ENCODE assay signal across 21 cellular contexts in genomic region chr20:45828589-45828988, GRCh38. TPM values are rescaled to one million over a fixed set of nuclear protein-coding genes. Genes with fewer than 3 reads are reported as not detected.
DNase-seq lines count a peak whose midpoint lies in the region; TF ChIP-seq lines count a peak whose summit lies in the region.
"Had no signal": no experiment of that assay in that cellular context is flagged by ENCODE, and none has a peak within 500 bp of the region (broad histone marks: within the 10 kb centered on the region; RNA-seq: fewer than 3 reads in every experiment).

No MANE protein-coding gene starts in this region.

- no peaks in the 10 kb centered on the region for H3K36me3 ChIP-seq in esophagus muscularis mucosa
- no peaks in the 10 kb centered on the region for H3K36me3 ChIP-seq in osteoblast (ENCODE audit: insufficient read depth, low read length)
- no peaks in the 10 kb centered on the region for H3K36me3 ChIP-seq in tibial nerve
- H3K36me3 ChIP-seq: breast epithelium, HAP-1 had no signal

- WGBS in esophagus muscularis mucosa: 18% methylated on average over 2 of the region's 2 CpGs
- WGBS in tibial nerve, 2 donors: 25 to 26% methylated on average over 2 of the region's 2 CpGs

- H3K9me3 ChIP-seq in esophagus muscularis mucosa (peaks cover 0 to 2% (median 0%) of the 10 kb centered on the region in 4 donors), osteoblast (ENCODE audit: low read depth, low read length) (no peaks in the 10 kb centered on the region), tibial nerve (no peaks in the 10 kb centered on the region)
- H3K9me3 ChIP-seq: breast epithelium, HAP-1 had no signal

- H3K4me1 ChIP-seq in esophagus muscularis mucosa: peaks cover 29 to 66% (median 44%) of the 10 kb centered on the region in 4 donors
- peaks cover 28% of the 10 kb centered on the region for H3K4me1 ChIP-seq in osteoblast (ENCODE audit: insufficient read depth, low read length)
- peaks cover 0 to 61% (median 18%) of the 10 kb centered on the region in 4 donors for H3K4me1 ChIP-seq in tibial nerve

- H3K27me3 ChIP-seq in esophagus muscularis mucosa (peaks cover 0 to 6% (median 0%) of the 10 kb centered on the region in 4 donors), osteoblast (ENCODE audit: insufficient read depth, low read length) (peaks cover 3% of the 10 kb centered on the region), tibial nerve (peaks cover 0 to 11% of the 10 kb centered on the region in 2 donors)

- DNase-seq in NCI-H82 (lab: John Stamatoyannopoulos, UW): peak; percentile 41
- DNase-seq in NCI-H82 treated with DMSO at 0.1 percent for 48 hours (lab: John Stamatoyannopoulos, UW; ENCODE audit: unreplicated experiment): no peak
- DNase-seq in esophagus muscularis mucosa (ENCODE audit: extremely low spot score): no peak
- peak; percentile 93 for DNase-seq in osteoblast (ENCODE audit: insufficient read length, low spot score, missing footprints)
- no peak for DNase-seq in tibial nerve (ENCODE audit: low spot score in 2 of 2)
- no peak for DNase-seq in activated T-cell treated with anti-CD3 and anti-CD28 coated beads, Interleukin-2, amount 50 U/mL, for 1 hour
- DNase-seq in LoVo (ENCODE audit: low spot score): no peak
- no peak for DNase-seq in activated gamma-delta T cell treated with Interleukin-2 at 50 U/mL for 16 hours
- DNase-seq: activated CD4-positive, alpha-beta T cell treated with anti-CD3 and anti-CD28 coated beads, Interleukin-2, amount 10 ng/mL, durations not matched to agents 7 days and 5 days; activated naive CD4-positive, alpha-beta T cell treated with anti-CD3 and anti-CD28 coated beads, Interleukin-2, amount 10 ng/mL, durations not matched to agents 7 days and 5 days; hippocampal formation; KBM-7; NCI-H1105; NCI-H69; occipital lobe; trophoblast cell had no signal

- intact Hi-C loops in esophagus muscularis mucosa (cut with DNase I): no loop called here

- no peaks in the 10 kb centered on the region for H4K20me1 ChIP-seq in osteoblast (ENCODE audit: insufficient read depth, low read length)

- TF ChIP-seq CTCF in esophagus muscularis mucosa (IDR thresholded peaks at IDR 0.05) (no peak), osteoblast (IDR thresholded peaks at IDR 0.05; ENCODE audit: extremely low read depth, low read depth, low read length) (no peak), tibial nerve (IDR thresholded peaks at IDR 0.05) (no peak)

- H3K4me2 ChIP-seq in osteoblast (ENCODE audit: insufficient read depth, low read length): peak overlapping the region; percentile 27

- TF ChIP-seq POLR2A in esophagus muscularis mucosa (IDR thresholded peaks at IDR 0.05; ENCODE audit: low read depth) (no peak), tibial nerve (IDR thresholded peaks at IDR 0.05) (no peak)

- no peaks in the 10 kb centered on the region for H3K79me2 ChIP-seq in osteoblast (ENCODE audit: insufficient read depth, low read length)

- no peak for TF ChIP-seq EP300 in esophagus muscularis mucosa (IDR thresholded peaks at IDR 0.05)
- no peak for TF ChIP-seq EP300 in tibial nerve (IDR thresholded peaks at IDR 0.05)

- H3K4me3 ChIP-seq in esophagus muscularis mucosa: no peak overlapping the region
- H3K4me3 ChIP-seq in osteoblast (ENCODE audit: insufficient read depth, low read length): no peak overlapping the region
- no peak overlapping the region for H3K4me3 ChIP-seq in tibial nerve
- H3K4me3 ChIP-seq: breast epithelium, HAP-1 had no signal

- H3K27ac ChIP-seq in esophagus muscularis mucosa (replicated peaks in 1 of 4) (peak overlapping the region in 3 of 4 donors; percentile 24 to 74 (median 69)), osteoblast (ENCODE audit: low read depth, low read length) (peak overlapping the region; percentile 74), tibial nerve (peak overlapping the region; percentile 17 to 91 (median 72))
- H3K27ac ChIP-seq: C4-2B had no signal

- H2AFZ ChIP-seq in osteoblast (ENCODE audit: low read length): no peak overlapping the region

RNA-seq across cellular contexts. Expression of gene TNNC2, which starts 1.5 kb away (rescaled TPM):
- total RNA-seq in esophagus muscularis mucosa (1 to 10 TPM in 3 of 4 donors, under 1 TPM in 1; 0.46 to 3.1 (median 1.8) TPM), osteoblast (0.29 and 0.36 TPM in 2 replicates), tibial nerve (10 to 100 TPM in 1 of 4 donors, 1 to 10 TPM in 2, not detected in 1; 2.3 to 12.0 (median 6.5) TPM)
- total RNA-seq: A172; activated CD4-positive, alpha-beta T cell treated with anti-CD3 and anti-CD28 coated beads, Interleukin-2, amount 10 ng/mL, durations not matched to agents 7 days and 5 days; esophagus mucosa had no signal

RNA-seq across cellular contexts. Expression of gene SNX21, which starts 5.0 kb away (rescaled TPM):
- total RNA-seq in esophagus muscularis mucosa (10 to 100 TPM; 54.0 to 78.5 (median 63.5) TPM), osteoblast (69.0 and 101 TPM in 2 replicates), tibial nerve (100 to 1,000 TPM; 177 to 389 (median 240) TPM)

RNA-seq across cellular contexts. Expression of gene UBE2C, which starts 16.1 kb away (rescaled TPM):
- 1 to 10 TPM in 1 of 4 donors, under 1 TPM in 2, not detected in 1; 0.83 to 2.7 (median 0.91) TPM for total RNA-seq in esophagus muscularis mucosa
- 2.5 and 2.7 TPM in 2 replicates for total RNA-seq in osteoblast
- 1 to 10 TPM in 2 of 4 donors, under 1 TPM in 1, not detected in 1; 0.78 to 6.9 (median 1.5) TPM for total RNA-seq in tibial nerve

RNA-seq across cellular contexts. Expression of gene ACOT8, which starts 28.6 kb away (rescaled TPM):
- 10 to 100 TPM; 30.0 to 41.9 (median 33.7) TPM for total RNA-seq in esophagus muscularis mucosa
- 29.8 and 31.8 TPM in 2 replicates for total RNA-seq in osteoblast
- total RNA-seq in tibial nerve: 10 to 100 TPM; 44.4 to 58.4 (median 52.5) TPM

RNA-seq across cellular contexts. Expression of gene ZSWIM3, which starts 28.8 kb away (rescaled TPM):
- 1 to 10 TPM; 2.1 to 5.4 (median 4.0) TPM for total RNA-seq in esophagus muscularis mucosa
- 4.7 and 5.3 TPM in 2 replicates for total RNA-seq in osteoblast
- total RNA-seq in tibial nerve: 1 to 10 TPM; 3.1 to 6.3 (median 4.8) TPM

Comparison
In these comparisons a context has a peak if more than half of its experiments do, and no peak if none do; other contexts are left out.
1. DNase-seq: peak in NCI-H82 (single experiment) and osteoblast (single experiment); none in NCI-H82 treated with DMSO at 0.1 percent for 48 hours (single experiment), esophagus muscularis mucosa (single experiment), tibial nerve (0 of 2), activated T-cell treated with anti-CD3 and anti-CD28 coated beads, Interleukin-2, amount 50 U/mL, for 1 hour (single experiment), LoVo (single experiment) and activated gamma-delta T cell treated with Interleukin-2 at 50 U/mL for 16 hours (single experiment).
2. Peak in every context shown above with its lines, with median percentiles within 50 percentile points of each other: H3K27ac ChIP-seq.